In genomic region chr4:3661989-3662388, GRCh38 we compare ENCODE assay signal across 15 cellular contexts.
DNase-seq lines count a peak whose midpoint lies in the region; FAIRE-seq and TF ChIP-seq lines count a peak whose summit lies in the region.
"Had no signal": no experiment of that assay in that cellular context is flagged by ENCODE, and none has a peak within 500 bp of the region (broad histone marks: within the 10 kb centered on the region; RNA-seq: fewer than 3 reads in every experiment).

No MANE protein-coding gene starts in this region.

- no peak overlapping the region for H2BK120ac ChIP-seq in neuronal stem cell (ENCODE audit: low read depth, low read length)

- H3K27ac ChIP-seq in BLaER1 = peak overlapping the region; percentile 61; the same call in 1 of the 2 replicates
- H3K27ac ChIP-seq in BLaER1 treated with 17β-estradiol and CSF1 and Interleukin-3, amounts not matched to agents 10 nM and 100 nM = no peak overlapping the region
- H3K27ac ChIP-seq in HEK293 (ENCODE audit: extremely low read depth, low read depth, low read length) = no peak overlapping the region
- no peak overlapping the region for H3K27ac ChIP-seq in neuronal stem cell (replicated peaks; ENCODE audit: low read length)
- H3K27ac ChIP-seq in A673 (ENCODE audit: low read depth, low read length, poor library complexity, severe bottlenecking) = no peak overlapping the region
- H3K27ac ChIP-seq: C4-2B had no signal

- peak overlapping the region; percentile 26 for H3K14ac ChIP-seq in neuronal stem cell (ENCODE audit: low read length)

- DNase-seq in neuronal stem cell (ENCODE audit: low spot score) = no peak
- no peak for DNase-seq in A673 (ENCODE audit: low spot score)
- DNase-seq in D721Med (ENCODE audit: insufficient read length, low spot score) = no peak
- DNase-seq: AML-193; CD4-positive, alpha-beta memory T cell; COR-L47; GOT3; Karpas-422 had no signal

- H2AFZ ChIP-seq in neuronal stem cell (ENCODE audit: low read length) = no peak overlapping the region

- no peak overlapping the region for H4K8ac ChIP-seq in neuronal stem cell (ENCODE audit: low read depth, low read length)

- H3K4ac ChIP-seq in neuronal stem cell (ENCODE audit: low read length) = no peak overlapping the region

- intact Hi-C loops in A673 (cut with micrococcal nuclease; ENCODE audit: unreplicated experiment) = no loop called here

- no peak overlapping the region for H4K91ac ChIP-seq in neuronal stem cell (ENCODE audit: low read depth, low read length, poor library complexity)

- H3K27me3 ChIP-seq in BLaER1 (peaks cover 14% of the 10 kb centered on the region; the same call in 1 of the 2 replicates), neuronal stem cell (ENCODE audit: control insufficient read depth in 3 of 3, insufficient read depth in 3 of 3, low read depth in 1 of 3, low read length in 3 of 3) (peaks cover 0 to 55% (median 2%) of the 10 kb centered on the region in 3 experiments), A673 (replicated peaks; ENCODE audit: insufficient read depth, low read depth, low read length, poor library complexity) (no peaks in the 10 kb centered on the region)
- H3K27me3 ChIP-seq in BLaER1 treated with 17β-estradiol and CSF1 and Interleukin-3, amounts not matched to agents 10 nM and 100 nM = peaks cover 8 to 40% (median 29%) of the 10 kb centered on the region in 11 experiments; a peak in 21 of 22 replicates

- H2BK5ac ChIP-seq in neuronal stem cell (ENCODE audit: low read length) = peak overlapping the region; percentile 55

- H3K79me1 ChIP-seq in neuronal stem cell (ENCODE audit: low read depth, low read length) = no peaks in the 10 kb centered on the region

- no peak for TF ChIP-seq CTCF in HEK293 (tag by site-specific recombination; IDR thresholded peaks at IDR 0.05)
- no peak for TF ChIP-seq CTCF in A673 (conservative IDR thresholded peaks at IDR 0.05; ENCODE audit: low read depth, low read length)
- TF ChIP-seq CTCF in D721Med (IDR thresholded peaks at IDR 0.05; ENCODE audit: insufficient read depth, missing control alignments) = no peak

- FAIRE-seq in D721Med (lab: Jason Lieb, UNC) = no peak
- FAIRE-seq: GM12878, GM18507, K562 had no signal

- no peak overlapping the region for H3K23ac ChIP-seq in neuronal stem cell (ENCODE audit: low read depth, low read length, poor library complexity)

- H3K4me1 ChIP-seq in BLaER1 (peaks cover 88% of the 10 kb centered on the region), HEK293 (ENCODE audit: control insufficient read depth, insufficient read depth, low read length) (no peaks in the 10 kb centered on the region), neuronal stem cell (ENCODE audit: control insufficient read depth in 2 of 2, insufficient read depth in 1 of 2, low read depth in 1 of 2, low read length in 2 of 2) (peaks cover 6 to 16% of the 10 kb centered on the region in 2 donors), A673 (ENCODE audit: insufficient read depth, low read length, poor library complexity, severe bottlenecking) (peaks cover 30% of the 10 kb centered on the region)
- H3K4me1 ChIP-seq in BLaER1 treated with 17β-estradiol and CSF1 and Interleukin-3, amounts not matched to agents 10 nM and 100 nM = peaks cover 16 to 87% (median 79%) of the 10 kb centered on the region in 10 experiments; a peak in 18 of 20 replicates

- peak overlapping the region; percentile 31 for H2AK5ac ChIP-seq in neuronal stem cell (ENCODE audit: low read depth, low read length)

- CTCF ChIA-PET in HEK293 (lab: Yijun Ruan, JAX) (no interaction called here), A673 (lab: Charles Lee) (no interaction called here)

- H3K36me3 ChIP-seq in BLaER1 (no peaks in the 10 kb centered on the region), HEK293 (ENCODE audit: control insufficient read depth in 2 of 2, insufficient read depth in 1 of 2, low read length in 2 of 2) (no peaks in the 10 kb centered on the region), neuronal stem cell (replicated peaks in 1 of 2; ENCODE audit: control insufficient read depth in 2 of 2, insufficient read depth in 2 of 2, low read length in 2 of 2) (no peaks in the 10 kb centered on the region), A673 (ENCODE audit: insufficient read depth, low read length, poor library complexity, severe bottlenecking) (no peaks in the 10 kb centered on the region)
- H3K36me3 ChIP-seq in BLaER1 treated with 17β-estradiol and CSF1 and Interleukin-3, amounts not matched to agents 10 nM and 100 nM = 0 out of 22 replicates have a peak, but pooled peaks cover 0 to under 1% (median 0%) of the 10 kb centered on the region in 11 experiments

- H3K9ac ChIP-seq in BLaER1 = no peak overlapping the region
- H3K9ac ChIP-seq in BLaER1 treated with 17β-estradiol and CSF1 and Interleukin-3, amounts not matched to agents 10 nM and 100 nM = no peak overlapping the region
- no peak overlapping the region for H3K9ac ChIP-seq in neuronal stem cell (ENCODE audit: low read depth, low read length, poor library complexity)

- no TSS peak for BruUV-seq in A673 (replicated peaks; lab: Mats Ljungman, UMichigan)

- H3K18ac ChIP-seq in neuronal stem cell (ENCODE audit: low read length) = peak overlapping the region; percentile 72

- H3K4me2 ChIP-seq in BLaER1 = peak overlapping the region; percentile 84
- H3K4me2 ChIP-seq in BLaER1 treated with 17β-estradiol and CSF1 and Interleukin-3, amounts not matched to agents 10 nM and 100 nM = peak overlapping the region in 9 of 11 experiments; percentile 15 to 95 (median 80); a peak in 16 of 22 replicates
- no peak overlapping the region for H3K4me2 ChIP-seq in neuronal stem cell (ENCODE audit: insufficient read depth, low read length, poor library complexity, severe bottlenecking)

- peaks cover 7% of the 10 kb centered on the region for H3K9me3 ChIP-seq in BLaER1
- H3K9me3 ChIP-seq in BLaER1 treated with 17β-estradiol and CSF1 and Interleukin-3, amounts not matched to agents 10 nM and 100 nM (replicated peaks in 1 of 11) = peaks cover 6 to 14% (median 7%) of the 10 kb centered on the region in 11 experiments
- no peaks in the 10 kb centered on the region for H3K9me3 ChIP-seq in HEK293 (ENCODE audit: control insufficient read depth, insufficient read depth, low read depth, low read length)
- peaks cover 0 to 4% of the 10 kb centered on the region in 2 donors for H3K9me3 ChIP-seq in neuronal stem cell (replicated peaks in 1 of 2; ENCODE audit: control insufficient read depth in 2 of 2, insufficient read depth in 1 of 2, low read depth in 1 of 2, low read length in 2 of 2)
- no peaks in the 10 kb centered on the region for H3K9me3 ChIP-seq in A673 (ENCODE audit: low read depth, low read length, poor library complexity, severe bottlenecking)

- no peak overlapping the region for H2BK12ac ChIP-seq in neuronal stem cell (ENCODE audit: low read length)

- H3K4me3 ChIP-seq in BLaER1 (no peak overlapping the region), HEK293 (ENCODE audit: low read depth, low read length) (no peak overlapping the region), neuronal stem cell (ENCODE audit: low read length in 2 of 2) (no peak overlapping the region), A673 (ENCODE audit: low read depth, low read length, poor library complexity, severe bottlenecking) (no peak overlapping the region)
- H3K4me3 ChIP-seq in BLaER1 treated with 17β-estradiol and CSF1 and Interleukin-3, amounts not matched to agents 10 nM and 100 nM = no peak overlapping the region
- H3K4me3 ChIP-seq: GM12878, K562 had no signal

- no peak overlapping the region for H2BK15ac ChIP-seq in neuronal stem cell (ENCODE audit: low read length)

- no CpG with 5 or more reads among the region's 14 CpGs for WGBS in neuronal stem cell (ENCODE audit: extremely low coverage in 2 of 2, insufficient read length in 2 of 2, insufficient replicate concordance in 1 of 2), 2 donors

- 0 out of 2 replicates have a peak, but pooled peaks cover 4% of the 10 kb centered on the region for H4K20me1 ChIP-seq in BLaER1
- H4K20me1 ChIP-seq in BLaER1 treated with 17β-estradiol and CSF1 and Interleukin-3, amounts not matched to agents 10 nM and 100 nM = peaks cover 0 to 39% (median 3%) of the 10 kb centered on the region in 11 experiments; a peak in 9 of 22 replicates

- POLR2A ChIA-PET in HEK293 (lab: Yijun Ruan, JAX) (no interaction called here), A673 (lab: Charles Lee; ENCODE audit: low non-redundant PET) (no interaction called here)

TF ChIP-seq in HEK293, 187 proteins besides CTCF, POLR2A, EP300 and RAD21 (continues in another document):
- no peak for TF ChIP-seq ZNF398 (tag by site-specific recombination; IDR thresholded peaks at IDR 0.05)
- peak; percentile 75 for TF ChIP-seq ZIC2 (tag by site-specific recombination; IDR thresholded peaks at IDR 0.05)
- TF ChIP-seq ZNF529 (tag by site-specific recombination; IDR thresholded peaks at IDR 0.05; ENCODE audit: insufficient replicate concordance) = no peak
- no peak for TF ChIP-seq ZNF76 (tag by site-specific recombination; IDR thresholded peaks at IDR 0.05; ENCODE audit: borderline replicate concordance, low read depth)
- no peak for TF ChIP-seq ZNF26 (tag by site-specific recombination; IDR thresholded peaks at IDR 0.05)
- no peak for TF ChIP-seq ZNF157 (tag by site-specific recombination; IDR thresholded peaks at IDR 0.05)
